ENCODE assay signal across 1 cellular context in the genomic region with DNA sequence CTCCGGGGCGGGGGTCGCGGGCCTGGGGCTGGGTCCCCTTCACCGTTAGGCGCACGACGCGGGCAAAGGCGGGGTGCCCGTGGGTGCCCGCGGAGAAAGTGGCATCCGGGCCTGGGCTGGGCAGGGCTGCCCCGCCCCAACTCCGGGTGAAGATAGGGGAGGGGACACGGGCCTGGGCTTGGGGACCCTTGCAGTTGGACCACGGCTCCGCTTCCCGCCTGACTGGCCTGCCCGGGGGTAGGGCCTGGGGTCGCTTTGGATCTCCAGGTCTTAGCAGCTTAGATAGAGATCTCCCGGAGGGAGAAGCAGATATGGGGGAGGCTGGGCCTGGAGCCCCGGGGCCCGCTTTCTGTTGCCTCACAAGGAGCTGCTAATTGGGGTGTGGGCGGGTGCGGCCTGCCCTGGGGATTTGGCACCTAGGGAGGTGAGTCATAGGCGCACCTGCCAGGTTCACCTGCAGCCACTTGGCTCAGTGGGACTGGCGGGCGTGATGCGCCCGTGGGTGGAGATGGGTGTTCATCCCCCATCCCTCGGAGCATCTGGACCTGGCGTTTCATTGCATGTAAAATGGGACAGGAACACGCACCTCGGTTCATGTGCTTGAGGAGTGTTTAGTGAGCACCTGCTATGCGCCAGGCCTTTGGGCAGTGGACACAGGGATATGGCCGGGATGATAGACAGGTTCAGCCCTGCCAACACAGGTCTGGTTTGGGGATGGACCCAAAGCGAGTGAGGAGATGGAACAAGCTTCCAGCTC.
TF ChIP-seq lines count a peak whose summit lies in the region.

No MANE protein-coding gene starts in this region.

TF ChIP-seq in HepG2, 621 proteins besides CTCF, POLR2A, EP300 and RAD21 (continued from another document):
- TF ChIP-seq, protein P1, sequence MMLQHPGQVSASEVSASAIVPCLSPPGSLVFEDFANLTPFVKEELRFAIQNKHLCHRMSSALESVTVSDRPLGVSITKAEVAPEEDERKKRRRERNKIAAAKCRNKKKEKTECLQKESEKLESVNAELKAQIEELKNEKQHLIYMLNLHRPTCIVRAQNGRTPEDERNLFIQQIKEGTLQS (CRISPR knock-in tag; IDR thresholded peaks at IDR 0.05), result no peak
- TF ChIP-seq NRL (CRISPR knock-in tag; IDR thresholded peaks at IDR 0.05; ENCODE audit: borderline replicate concordance) (no peak), ZNF205 (CRISPR knock-in tag; IDR thresholded peaks at IDR 0.05) (no peak), ZMYM2 (CRISPR knock-in tag; IDR thresholded peaks at IDR 0.05) (no peak), U2AF1 (optimal IDR thresholded peaks at IDR 0.05; ENCODE audit: low read depth, low read length) (no peak), ZNF775 (CRISPR knock-in tag; IDR thresholded peaks at IDR 0.05; ENCODE audit: borderline replicate concordance) (no peak), ASH2L (IDR thresholded peaks at IDR 0.05; ENCODE audit: insufficient read length, low read depth, low read length) (peak; percentile 2), NR2F1 (CRISPR knock-in tag; IDR thresholded peaks at IDR 0.05) (no peak), ZMYM3 (CRISPR knock-in tag; IDR thresholded peaks at IDR 0.05) (0 out of 2 replicates have a peak, but pooled peaks have one; percentile 21), FOSL2 (CRISPR knock-in tag; IDR thresholded peaks at IDR 0.05) (peak; percentile 11; the same call in 1 of the 2 replicates), ZNF10 (CRISPR knock-in tag; IDR thresholded peaks at IDR 0.05; ENCODE audit: borderline replicate concordance, low read depth) (no peak), KLF12 (CRISPR knock-in tag; IDR thresholded peaks at IDR 0.05; ENCODE audit: borderline replicate concordance) (0 out of 2 replicates have a peak, but pooled peaks have one; percentile 9), ARNT2 (CRISPR knock-in tag; IDR thresholded peaks at IDR 0.05; ENCODE audit: low read depth) (0 out of 2 replicates have a peak, but pooled peaks have one; percentile 1), ZNF44 (CRISPR knock-in tag; IDR thresholded peaks at IDR 0.05) (no peak), ZNF225 (CRISPR knock-in tag; IDR thresholded peaks at IDR 0.05) (no peak), ONECUT2 (CRISPR knock-in tag; IDR thresholded peaks at IDR 0.05) (no peak), TBX2 (CRISPR knock-in tag; IDR thresholded peaks at IDR 0.05; ENCODE audit: borderline replicate concordance) (0 out of 2 replicates have a peak, but pooled peaks have one; percentile 1), FOXM1 (CRISPR knock-in tag; IDR thresholded peaks at IDR 0.05) (no peak), ZBTB7B (CRISPR knock-in tag; IDR thresholded peaks at IDR 0.05) (no peak), ZNF720 (CRISPR knock-in tag; IDR thresholded peaks at IDR 0.05) (no peak), ZNF138 (CRISPR knock-in tag; IDR thresholded peaks at IDR 0.05; ENCODE audit: low read depth) (0 out of 2 replicates have a peak, but pooled peaks have one; percentile 6)
- TF ChIP-seq, protein P2, sequence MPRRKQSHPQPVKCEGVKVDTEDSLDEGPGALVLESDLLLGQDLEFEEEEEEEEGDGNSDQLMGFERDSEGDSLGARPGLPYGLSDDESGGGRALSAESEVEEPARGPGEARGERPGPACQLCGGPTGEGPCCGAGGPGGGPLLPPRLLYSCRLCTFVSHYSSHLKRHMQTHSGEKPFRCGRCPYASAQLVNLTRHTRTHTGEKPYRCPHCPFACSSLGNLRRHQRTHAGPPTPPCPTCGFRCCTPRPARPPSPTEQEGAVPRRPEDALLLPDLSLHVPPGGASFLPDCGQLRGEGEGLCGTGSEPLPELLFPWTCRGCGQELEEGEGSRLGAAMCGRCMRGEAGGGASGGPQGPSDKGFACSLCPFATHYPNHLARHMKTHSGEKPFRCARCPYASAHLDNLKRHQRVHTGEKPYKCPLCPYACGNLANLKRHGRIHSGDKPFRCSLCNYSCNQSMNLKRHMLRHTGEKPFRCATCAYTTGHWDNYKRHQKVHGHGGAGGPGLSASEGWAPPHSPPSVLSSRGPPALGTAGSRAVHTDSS (CRISPR knock-in tag; conservative IDR thresholded peaks at IDR 0.05), result no peak
- TF ChIP-seq, protein P3, sequence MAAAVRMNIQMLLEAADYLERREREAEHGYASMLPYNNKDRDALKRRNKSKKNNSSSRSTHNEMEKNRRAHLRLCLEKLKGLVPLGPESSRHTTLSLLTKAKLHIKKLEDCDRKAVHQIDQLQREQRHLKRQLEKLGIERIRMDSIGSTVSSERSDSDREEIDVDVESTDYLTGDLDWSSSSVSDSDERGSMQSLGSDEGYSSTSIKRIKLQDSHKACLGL (CRISPR knock-in tag; IDR thresholded peaks at IDR 0.05), result 0 out of 2 replicates have a peak, but pooled peaks have one; percentile 48
- TF ChIP-seq, protein P4, sequence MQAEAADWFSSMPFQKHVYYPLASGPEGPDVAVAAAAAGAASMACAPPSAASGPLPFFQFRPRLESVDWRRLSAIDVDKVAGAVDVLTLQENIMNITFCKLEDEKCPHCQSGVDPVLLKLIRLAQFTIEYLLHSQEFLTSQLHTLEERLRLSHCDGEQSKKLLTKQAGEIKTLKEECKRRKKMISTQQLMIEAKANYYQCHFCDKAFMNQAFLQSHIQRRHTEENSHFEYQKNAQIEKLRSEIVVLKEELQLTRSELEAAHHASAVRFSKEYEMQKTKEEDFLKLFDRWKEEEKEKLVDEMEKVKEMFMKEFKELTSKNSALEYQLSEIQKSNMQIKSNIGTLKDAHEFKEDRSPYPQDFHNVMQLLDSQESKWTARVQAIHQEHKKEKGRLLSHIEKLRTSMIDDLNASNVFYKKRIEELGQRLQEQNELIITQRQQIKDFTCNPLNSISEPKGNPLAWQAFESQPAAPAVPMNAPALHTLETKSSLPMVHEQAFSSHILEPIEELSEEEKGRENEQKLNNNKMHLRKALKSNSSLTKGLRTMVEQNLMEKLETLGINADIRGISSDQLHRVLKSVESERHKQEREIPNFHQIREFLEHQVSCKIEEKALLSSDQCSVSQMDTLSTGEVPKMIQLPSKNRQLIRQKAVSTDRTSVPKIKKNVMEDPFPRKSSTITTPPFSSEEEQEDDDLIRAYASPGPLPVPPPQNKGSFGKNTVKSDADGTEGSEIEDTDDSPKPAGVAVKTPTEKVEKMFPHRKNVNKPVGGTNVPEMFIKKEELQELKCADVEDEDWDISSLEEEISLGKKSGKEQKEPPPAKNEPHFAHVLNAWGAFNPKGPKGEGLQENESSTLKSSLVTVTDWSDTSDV (CRISPR knock-in tag; IDR thresholded peaks at IDR 0.05), result 0 out of 2 replicates have a peak, but pooled peaks have one; percentile 45
- TF ChIP-seq, protein P5, sequence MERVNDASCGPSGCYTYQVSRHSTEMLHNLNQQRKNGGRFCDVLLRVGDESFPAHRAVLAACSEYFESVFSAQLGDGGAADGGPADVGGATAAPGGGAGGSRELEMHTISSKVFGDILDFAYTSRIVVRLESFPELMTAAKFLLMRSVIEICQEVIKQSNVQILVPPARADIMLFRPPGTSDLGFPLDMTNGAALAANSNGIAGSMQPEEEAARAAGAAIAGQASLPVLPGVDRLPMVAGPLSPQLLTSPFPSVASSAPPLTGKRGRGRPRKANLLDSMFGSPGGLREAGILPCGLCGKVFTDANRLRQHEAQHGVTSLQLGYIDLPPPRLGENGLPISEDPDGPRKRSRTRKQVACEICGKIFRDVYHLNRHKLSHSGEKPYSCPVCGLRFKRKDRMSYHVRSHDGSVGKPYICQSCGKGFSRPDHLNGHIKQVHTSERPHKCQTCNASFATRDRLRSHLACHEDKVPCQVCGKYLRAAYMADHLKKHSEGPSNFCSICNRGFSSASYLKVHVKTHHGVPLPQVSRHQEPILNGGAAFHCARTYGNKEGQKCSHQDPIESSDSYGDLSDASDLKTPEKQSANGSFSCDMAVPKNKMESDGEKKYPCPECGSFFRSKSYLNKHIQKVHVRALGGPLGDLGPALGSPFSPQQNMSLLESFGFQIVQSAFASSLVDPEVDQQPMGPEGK (CRISPR knock-in tag; IDR thresholded peaks at IDR 0.05), result no peak
- TF ChIP-seq, protein P6, sequence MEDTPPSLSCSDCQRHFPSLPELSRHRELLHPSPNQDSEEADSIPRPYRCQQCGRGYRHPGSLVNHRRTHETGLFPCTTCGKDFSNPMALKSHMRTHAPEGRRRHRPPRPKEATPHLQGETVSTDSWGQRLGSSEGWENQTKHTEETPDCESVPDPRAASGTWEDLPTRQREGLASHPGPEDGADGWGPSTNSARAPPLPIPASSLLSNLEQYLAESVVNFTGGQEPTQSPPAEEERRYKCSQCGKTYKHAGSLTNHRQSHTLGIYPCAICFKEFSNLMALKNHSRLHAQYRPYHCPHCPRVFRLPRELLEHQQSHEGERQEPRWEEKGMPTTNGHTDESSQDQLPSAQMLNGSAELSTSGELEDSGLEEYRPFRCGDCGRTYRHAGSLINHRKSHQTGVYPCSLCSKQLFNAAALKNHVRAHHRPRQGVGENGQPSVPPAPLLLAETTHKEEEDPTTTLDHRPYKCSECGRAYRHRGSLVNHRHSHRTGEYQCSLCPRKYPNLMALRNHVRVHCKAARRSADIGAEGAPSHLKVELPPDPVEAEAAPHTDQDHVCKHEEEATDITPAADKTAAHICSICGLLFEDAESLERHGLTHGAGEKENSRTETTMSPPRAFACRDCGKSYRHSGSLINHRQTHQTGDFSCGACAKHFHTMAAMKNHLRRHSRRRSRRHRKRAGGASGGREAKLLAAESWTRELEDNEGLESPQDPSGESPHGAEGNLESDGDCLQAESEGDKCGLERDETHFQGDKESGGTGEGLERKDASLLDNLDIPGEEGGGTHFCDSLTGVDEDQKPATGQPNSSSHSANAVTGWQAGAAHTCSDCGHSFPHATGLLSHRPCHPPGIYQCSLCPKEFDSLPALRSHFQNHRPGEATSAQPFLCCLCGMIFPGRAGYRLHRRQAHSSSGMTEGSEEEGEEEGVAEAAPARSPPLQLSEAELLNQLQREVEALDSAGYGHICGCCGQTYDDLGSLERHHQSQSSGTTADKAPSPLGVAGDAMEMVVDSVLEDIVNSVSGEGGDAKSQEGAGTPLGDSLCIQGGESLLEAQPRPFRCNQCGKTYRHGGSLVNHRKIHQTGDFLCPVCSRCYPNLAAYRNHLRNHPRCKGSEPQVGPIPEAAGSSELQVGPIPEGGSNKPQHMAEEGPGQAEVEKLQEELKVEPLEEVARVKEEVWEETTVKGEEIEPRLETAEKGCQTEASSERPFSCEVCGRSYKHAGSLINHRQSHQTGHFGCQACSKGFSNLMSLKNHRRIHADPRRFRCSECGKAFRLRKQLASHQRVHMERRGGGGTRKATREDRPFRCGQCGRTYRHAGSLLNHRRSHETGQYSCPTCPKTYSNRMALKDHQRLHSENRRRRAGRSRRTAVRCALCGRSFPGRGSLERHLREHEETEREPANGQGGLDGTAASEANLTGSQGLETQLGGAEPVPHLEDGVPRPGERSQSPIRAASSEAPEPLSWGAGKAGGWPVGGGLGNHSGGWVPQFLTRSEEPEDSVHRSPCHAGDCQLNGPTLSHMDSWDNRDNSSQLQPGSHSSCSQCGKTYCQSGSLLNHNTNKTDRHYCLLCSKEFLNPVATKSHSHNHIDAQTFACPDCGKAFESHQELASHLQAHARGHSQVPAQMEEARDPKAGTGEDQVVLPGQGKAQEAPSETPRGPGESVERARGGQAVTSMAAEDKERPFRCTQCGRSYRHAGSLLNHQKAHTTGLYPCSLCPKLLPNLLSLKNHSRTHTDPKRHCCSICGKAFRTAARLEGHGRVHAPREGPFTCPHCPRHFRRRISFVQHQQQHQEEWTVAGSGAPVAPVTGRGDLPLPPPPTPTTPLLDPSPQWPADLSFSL (CRISPR knock-in tag; IDR thresholded peaks at IDR 0.05), result no peak
- TF ChIP-seq, protein P7, sequence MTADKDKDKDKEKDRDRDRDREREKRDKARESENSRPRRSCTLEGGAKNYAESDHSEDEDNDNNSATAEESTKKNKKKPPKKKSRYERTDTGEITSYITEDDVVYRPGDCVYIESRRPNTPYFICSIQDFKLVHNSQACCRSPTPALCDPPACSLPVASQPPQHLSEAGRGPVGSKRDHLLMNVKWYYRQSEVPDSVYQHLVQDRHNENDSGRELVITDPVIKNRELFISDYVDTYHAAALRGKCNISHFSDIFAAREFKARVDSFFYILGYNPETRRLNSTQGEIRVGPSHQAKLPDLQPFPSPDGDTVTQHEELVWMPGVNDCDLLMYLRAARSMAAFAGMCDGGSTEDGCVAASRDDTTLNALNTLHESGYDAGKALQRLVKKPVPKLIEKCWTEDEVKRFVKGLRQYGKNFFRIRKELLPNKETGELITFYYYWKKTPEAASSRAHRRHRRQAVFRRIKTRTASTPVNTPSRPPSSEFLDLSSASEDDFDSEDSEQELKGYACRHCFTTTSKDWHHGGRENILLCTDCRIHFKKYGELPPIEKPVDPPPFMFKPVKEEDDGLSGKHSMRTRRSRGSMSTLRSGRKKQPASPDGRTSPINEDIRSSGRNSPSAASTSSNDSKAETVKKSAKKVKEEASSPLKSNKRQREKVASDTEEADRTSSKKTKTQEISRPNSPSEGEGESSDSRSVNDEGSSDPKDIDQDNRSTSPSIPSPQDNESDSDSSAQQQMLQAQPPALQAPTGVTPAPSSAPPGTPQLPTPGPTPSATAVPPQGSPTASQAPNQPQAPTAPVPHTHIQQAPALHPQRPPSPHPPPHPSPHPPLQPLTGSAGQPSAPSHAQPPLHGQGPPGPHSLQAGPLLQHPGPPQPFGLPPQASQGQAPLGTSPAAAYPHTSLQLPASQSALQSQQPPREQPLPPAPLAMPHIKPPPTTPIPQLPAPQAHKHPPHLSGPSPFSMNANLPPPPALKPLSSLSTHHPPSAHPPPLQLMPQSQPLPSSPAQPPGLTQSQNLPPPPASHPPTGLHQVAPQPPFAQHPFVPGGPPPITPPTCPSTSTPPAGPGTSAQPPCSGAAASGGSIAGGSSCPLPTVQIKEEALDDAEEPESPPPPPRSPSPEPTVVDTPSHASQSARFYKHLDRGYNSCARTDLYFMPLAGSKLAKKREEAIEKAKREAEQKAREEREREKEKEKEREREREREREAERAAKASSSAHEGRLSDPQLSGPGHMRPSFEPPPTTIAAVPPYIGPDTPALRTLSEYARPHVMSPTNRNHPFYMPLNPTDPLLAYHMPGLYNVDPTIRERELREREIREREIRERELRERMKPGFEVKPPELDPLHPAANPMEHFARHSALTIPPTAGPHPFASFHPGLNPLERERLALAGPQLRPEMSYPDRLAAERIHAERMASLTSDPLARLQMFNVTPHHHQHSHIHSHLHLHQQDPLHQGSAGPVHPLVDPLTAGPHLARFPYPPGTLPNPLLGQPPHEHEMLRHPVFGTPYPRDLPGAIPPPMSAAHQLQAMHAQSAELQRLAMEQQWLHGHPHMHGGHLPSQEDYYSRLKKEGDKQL (CRISPR knock-in tag; IDR thresholded peaks at IDR 0.05; ENCODE audit: low read depth), result no peak
- TF ChIP-seq, protein P8, sequence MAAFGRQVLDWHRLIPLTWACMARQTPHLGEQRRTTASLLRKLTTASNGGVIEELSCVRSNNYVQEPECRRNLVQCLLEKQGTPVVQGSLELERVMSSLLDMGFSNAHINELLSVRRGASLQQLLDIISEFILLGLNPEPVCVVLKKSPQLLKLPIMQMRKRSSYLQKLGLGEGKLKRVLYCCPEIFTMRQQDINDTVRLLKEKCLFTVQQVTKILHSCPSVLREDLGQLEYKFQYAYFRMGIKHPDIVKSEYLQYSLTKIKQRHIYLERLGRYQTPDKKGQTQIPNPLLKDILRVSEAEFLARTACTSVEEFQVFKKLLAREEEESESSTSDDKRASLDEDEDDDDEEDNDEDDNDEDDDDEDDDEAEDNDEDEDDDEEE (CRISPR knock-in tag; IDR thresholded peaks at IDR 0.05), result no peak
TF ChIP-seq in HepG2: peak in this region for 14.
